In the genomic region with DNA sequence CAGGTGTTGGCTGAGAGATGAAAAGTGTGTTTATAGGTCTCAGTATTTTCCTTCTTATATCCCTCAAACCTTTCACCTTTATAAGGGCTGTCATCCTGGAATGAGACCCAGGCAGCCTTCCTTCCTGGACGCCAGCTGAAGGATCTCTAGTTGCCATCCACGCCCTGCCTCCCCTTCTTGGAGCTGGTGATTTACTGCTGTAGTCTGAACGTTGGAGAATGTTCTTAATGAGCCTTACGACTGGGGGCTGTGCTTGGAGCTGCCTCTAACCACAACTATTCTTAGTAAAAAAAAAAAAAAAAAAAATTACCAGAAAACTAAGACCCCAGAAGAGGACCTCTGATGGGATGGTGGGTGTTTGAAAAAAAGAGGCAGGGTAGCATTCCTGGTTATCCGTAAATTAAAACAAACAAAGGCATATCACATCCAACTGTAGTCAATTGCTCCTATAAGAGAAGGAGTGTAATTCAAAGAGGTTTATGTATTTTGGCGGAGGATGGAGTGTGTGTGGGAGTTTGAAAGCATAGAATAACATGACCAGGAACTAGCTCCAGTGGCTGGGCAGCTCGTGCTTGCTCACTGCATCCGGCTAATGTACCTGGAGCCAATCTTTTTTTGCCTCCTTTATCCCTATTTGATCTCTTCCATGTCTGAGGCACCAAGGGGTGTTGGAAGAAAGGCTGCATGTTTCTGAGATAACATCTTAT, we compare ENCODE assay signal across 21 cellular contexts.
DNase-seq lines count a peak whose midpoint lies in the region; ATAC-seq, FAIRE-seq and TF ChIP-seq lines count a peak whose summit lies in the region.
"Had no signal": no experiment of that assay in that cellular context is flagged by ENCODE, and none has a peak within 500 bp of the region (broad histone marks: within the 10 kb centered on the region; RNA-seq: fewer than 3 reads in every experiment).

No MANE protein-coding gene starts in this region.

- intact Hi-C loops in left ventricle myocardium superior (cut with micrococcal nuclease), result no loop called here

- TF ChIP-seq CTCF in C4-2B (conservative IDR thresholded peaks at IDR 0.05) (no peak), omental fat pad (IDR thresholded peaks at IDR 0.05) (no peak)

- peak overlapping the region; percentile 43 for H3K27ac ChIP-seq in C4-2B

- DNase-seq in NCI-H69 (lab: John Stamatoyannopoulos, UW) (peak; percentile 28), dermis blood vessel endothelial cell (peak; percentile 60), omental fat pad (ENCODE audit: low spot score) (no peak), GM19239 (ENCODE audit: insufficient read length, low spot score) (no peak), T-helper 2 cell (no peak), left ventricle myocardium superior (no peak), GOT3 (lab: John Stamatoyannopoulos, UW) (no peak)
- DNase-seq: activated CD4-positive, alpha-beta memory T cell treated with anti-CD3 and anti-CD28 coated beads, Interleukin-2, amount 10 ng/mL, durations not matched to agents 7 days and 5 days; activated T-cell treated with anti-CD3 and anti-CD28 coated beads, Interleukin-2, amount 50 U/mL, for 48 hours; C1 segment of cervical spinal cord; DMS 273 treated with DMSO at 0.1 percent for 48 hours; effector CD4-positive, alpha-beta T cell; naive thymus-derived CD8-positive, alpha-beta T cell; NCI-H146; NCI-H510A treated with DMSO at 0.1 percent for 48 hours; posterior cingulate gyrus; SHP77 treated with DMSO at 0.1 percent for 48 hours; stimulated activated CD8-positive, alpha-beta memory T cell treated with anti-CD3 and anti-CD28 coated beads, Interleukin-4, amount 100 ng/mL, for 48 hours; T-helper 17 cell had no signal

- FAIRE-seq in GM19239 (lab: Jason Lieb, UNC), result no peak
- FAIRE-seq: HTR-8/SVneo had no signal

- peak; percentile 44 for ATAC-seq in omental fat pad (ENCODE audit: low FRiP score)
- no peak for ATAC-seq in left ventricle myocardium superior
- ATAC-seq: naive thymus-derived CD8-positive, alpha-beta T cell; T-helper 17 cell had no signal

Comparison
In these comparisons a context has a peak if more than half of its experiments do, and no peak if none do; other contexts are left out.
1. DNase-seq: peak in NCI-H69 (single experiment) and dermis blood vessel endothelial cell (single experiment); none in omental fat pad (single experiment), GM19239 (single experiment), T-helper 2 cell (0 of 5), left ventricle myocardium superior (single experiment) and GOT3 (single experiment).